26 cellular contexts compared by ENCODE assay signal in genomic region chr10:15387021-15387420, GRCh38. TPM values are rescaled to one million over a fixed set of nuclear protein-coding genes. Genes with fewer than 3 reads are reported as not detected.
DNase-seq lines count a peak whose midpoint lies in the region; ATAC-seq, FAIRE-seq and TF ChIP-seq lines count a peak whose summit lies in the region.
"Had no signal": no experiment of that assay in that cellular context is flagged by ENCODE, and none has a peak within 500 bp of the region (broad histone marks: within the 10 kb centered on the region; RNA-seq: fewer than 3 reads in every experiment).

No MANE protein-coding gene starts in this region.

- POLR2A ChIA-PET in H1 (lab: Charles Lee; ENCODE audit: partially characterized antibody), result no interaction called here
- POLR2A ChIA-PET in activated CD4-positive, alpha-beta memory T cell treated with anti-CD3 and anti-CD28 coated beads, Interleukin-2, amount 10 ng/mL, durations not matched to agents 7 days and 5 days (lab: Charles Lee), result no interaction called here

- H3K23ac ChIP-seq in H1 (ENCODE audit: insufficient read length), result no peak overlapping the region

- no peak for TF ChIP-seq EP300 in H1 (IDR thresholded peaks at IDR 0.05; ENCODE audit: borderline replicate concordance in 1 of 2, low read depth in 2 of 2, low read length in 2 of 2)

- no peak overlapping the region for H2BK12ac ChIP-seq in H1 (ENCODE audit: low read depth, low read length)

- H3K4me2 ChIP-seq in H1 (ENCODE audit: insufficient read depth in 1 of 2, low read depth in 2 of 2, low read length in 2 of 2), result no peak overlapping the region

- no peak for FAIRE-seq in H1 (lab: Jason Lieb, UNC)
- no peak for FAIRE-seq in HTR-8/SVneo (lab: Jason Lieb, UNC)
- FAIRE-seq: GM12891, keratinocyte had no signal

- no peak overlapping the region for H3K9ac ChIP-seq in H1 (replicated peaks in 1 of 4; ENCODE audit: extremely low read depth in 1 of 4, low read depth in 3 of 4, low read length in 3 of 4)

- H3K9me3 Mint-ChIP-seq in activated CD4-positive, alpha-beta memory T cell treated with anti-CD3 and anti-CD28 coated beads, Interleukin-2, amount 10 ng/mL, durations not matched to agents 7 days and 5 days, result no peaks in the 10 kb centered on the region
- H3K9me3 Mint-ChIP-seq: activated T-helper 1 cell treated with anti-CD3 and anti-CD28 coated beads, Interleukin-12 subunit alpha, Interleukin-12 subunit beta, Interleukin-2, Interleukin-4 antibody, amounts not matched to agents 30 ng/mL and 10 ng/mL and 1 ng/mL, durations not matched to agents 14 hours and 24 hours and 36 hours had no signal

- H3K4me3 Mint-ChIP-seq in activated CD4-positive, alpha-beta memory T cell treated with anti-CD3 and anti-CD28 coated beads, Interleukin-2, amount 10 ng/mL, durations not matched to agents 7 days and 5 days, result no peak overlapping the region
- H3K4me3 Mint-ChIP-seq: activated T-helper 1 cell treated with anti-CD3 and anti-CD28 coated beads, Interleukin-12 subunit alpha, Interleukin-12 subunit beta, Interleukin-2, Interleukin-4 antibody, amounts not matched to agents 30 ng/mL and 10 ng/mL and 1 ng/mL, durations not matched to agents 14 hours and 24 hours and 36 hours; stimulated activated memory B cell treated with anti-CD40 and anti-IgM and Interleukin-4, amounts not matched to agents 10 μg/mL and 1 μg/mL and 100 μg/mL, for 72 hours had no signal

- H4K91ac ChIP-seq in H1 (replicated peaks; ENCODE audit: insufficient read length, low read length), result no peak overlapping the region

- H3K4me1 ChIP-seq in H1 (replicated peaks in 1 of 4; ENCODE audit: control insufficient read depth in 3 of 4, insufficient read depth in 4 of 4, low read length in 3 of 4), result 0 out of 7 replicates have a peak, but pooled peaks cover 0 to 2% (median 0%) of the 10 kb centered on the region in 4 experiments
- H3K4me1 ChIP-seq: lower lobe of right lung had no signal

- peaks cover 14% of the 10 kb centered on the region for H3K27me3 Mint-ChIP-seq in activated CD4-positive, alpha-beta memory T cell treated with anti-CD3 and anti-CD28 coated beads, Interleukin-2, amount 10 ng/mL, durations not matched to agents 7 days and 5 days

- H4K20me1 ChIP-seq in H1 (replicated peaks in 1 of 2; ENCODE audit: control insufficient read depth in 1 of 2, insufficient read depth in 2 of 2, low read length in 2 of 2), result no peaks in the 10 kb centered on the region

- no peak overlapping the region for H2BK20ac ChIP-seq in H1 (ENCODE audit: low read length)

- 83% methylated on average over 5 of the region's 5 CpGs; no CpG with 5 or more reads in 1 of the 2 experiments for WGBS in H1 (ENCODE audit: extremely low coverage in 1 of 2, insufficient coverage in 1 of 2, insufficient read length in 1 of 2, insufficient replicate concordance in 2 of 2, low coverage in 1 of 2, low lambda C conversion rate in 2 of 2, missing lambda C conversion rate in 1 of 2), 2 experiments

- H3K4ac ChIP-seq in H1 (replicated peaks; ENCODE audit: insufficient read length, low read depth, low read length), result peak overlapping the region; percentile 3

- ATAC-seq in HG03442 (IDR thresholded peaks at IDR 0.05; ENCODE audit: unreplicated experiment), result no peak
- ATAC-seq: lower lobe of right lung; sciatic nerve; stimulated activated memory B cell treated with anti-CD40 and anti-IgM and Interleukin-4, amounts not matched to agents 10 μg/mL and 1 μg/mL and 100 μg/mL, for 72 hours had no signal

- no peaks in the 10 kb centered on the region for H3K23me2 ChIP-seq in H1 (ENCODE audit: low read depth, low read length)

- TF ChIP-seq CTCF in H1 (IDR thresholded peaks at IDR 0.05; ENCODE audit: control extremely low read depth in 1 of 3, insufficient read depth in 1 of 3, low read depth in 1 of 3, low read length in 3 of 3), result no peak

- TF ChIP-seq RAD21 in H1 (IDR thresholded peaks at IDR 0.05 in 1 of 2, conservative IDR thresholded peaks at IDR 0.05 in 1 of 2; ENCODE audit: low read depth in 2 of 2, low read length in 2 of 2), result no peak

- H3K4me3 ChIP-seq in H1 (ENCODE audit: extremely low read depth in 1 of 4, insufficient read depth in 2 of 4, low read depth in 3 of 4, low read length in 4 of 4), result no peak overlapping the region
- H3K4me3 ChIP-seq: lower lobe of right lung had no signal

- H3K79me2 ChIP-seq in H1 (ENCODE audit: control insufficient read depth in 1 of 2, insufficient read depth in 2 of 2, low read length in 2 of 2), result no peaks in the 10 kb centered on the region

- H3K4me1 Mint-ChIP-seq in activated CD4-positive, alpha-beta memory T cell treated with anti-CD3 and anti-CD28 coated beads, Interleukin-2, amount 10 ng/mL, durations not matched to agents 7 days and 5 days, result no peaks in the 10 kb centered on the region
- H3K4me1 Mint-ChIP-seq: stimulated activated memory B cell treated with anti-CD40 and anti-IgM and Interleukin-4, amounts not matched to agents 10 μg/mL and 1 μg/mL and 100 μg/mL, for 72 hours had no signal

- CTCF ChIA-PET in H1 (lab: Charles Lee; ENCODE audit: partially characterized antibody), result interaction anchor here (0.6 to 0.9 kb wide), 2 partner anchors 217 to 240 kb away, joined by 3 to 4 read pairs; no protein-coding TSS in a partner anchor
- CTCF ChIA-PET in activated CD4-positive, alpha-beta memory T cell treated with anti-CD3 and anti-CD28 coated beads, Interleukin-2, amount 10 ng/mL, durations not matched to agents 7 days and 5 days (lab: Charles Lee), result interaction anchor here (0.7 kb wide), 1 partner anchor 45 kb away, joined by 3 read pairs; no protein-coding TSS in a partner anchor

- H3K36me3 Mint-ChIP-seq in activated CD4-positive, alpha-beta memory T cell treated with anti-CD3 and anti-CD28 coated beads, Interleukin-2, amount 10 ng/mL, durations not matched to agents 7 days and 5 days (ENCODE audit: low read depth), result no peaks in the 10 kb centered on the region
- H3K36me3 Mint-ChIP-seq: stimulated activated memory B cell treated with anti-CD40 and anti-IgM and Interleukin-4, amounts not matched to agents 10 μg/mL and 1 μg/mL and 100 μg/mL, for 72 hours had no signal

- DNase-seq in DMS 273 treated with DMSO at 0.1 percent for 48 hours (lab: John Stamatoyannopoulos, UW), result peak; percentile 89
- peak; percentile 80 to 90 for DNase-seq in NCI-H524 (lab: John Stamatoyannopoulos, UW)
- DNase-seq in H1 (ENCODE audit: low read depth in 1 of 2, low spot score in 2 of 2), result no peak
- DNase-seq in retina, result peak; percentile 60
- no peak for DNase-seq in HTR-8/SVneo (ENCODE audit: insufficient read length, low spot score)
- no peak for DNase-seq in NCI-H526 treated with DMSO at 0.1 percent for 48 hours (lab: John Stamatoyannopoulos, UW)
- no peak for DNase-seq in activated CD4-positive, alpha-beta memory T cell treated with anti-CD3 and anti-CD28 coated beads, Interleukin-2, amount 10 ng/mL, durations not matched to agents 7 days and 5 days
- DNase-seq: activated CD4-positive, alpha-beta T cell treated with anti-CD3 and anti-CD28 coated beads, Interleukin-2, amount 50 U/mL, for 1 hour; activated naive CD4-positive, alpha-beta T cell treated with anti-CD3 and anti-CD28 coated beads, Interleukin-2, amount 50 U/mL, for 16 hours; amniotic stem cell; effector CD8-positive, alpha-beta T cell; EL; GOT3; lower lobe of right lung; NCI-H2029 treated with DMSO at 0.1 percent for 48 hours; NCI-H345; SHP77; stimulated activated CD4-positive, alpha-beta T cell treated with anti-CD3 and anti-CD28 coated beads, Interleukin-4, amount 100 ng/mL, for 4 hours; SW 1271; T-helper 9 cell had no signal

- peak overlapping the region; percentile 48; the same call in 1 of the 2 replicates for H2AFZ ChIP-seq in H1 (ENCODE audit: low read length)

- H3K18ac ChIP-seq in H1 (ENCODE audit: extremely low read depth, low read length), result no peak overlapping the region

- H2AK5ac ChIP-seq in H1 (ENCODE audit: low read depth, low read length), result no peak overlapping the region

- H2BK15ac ChIP-seq in H1 (ENCODE audit: low read length), result no peak overlapping the region

- no peak overlapping the region for H2BK120ac ChIP-seq in H1 (replicated peaks; ENCODE audit: low read depth, low read length)

- H3K27me3 ChIP-seq in H1 (replicated peaks in 1 of 4; ENCODE audit: control insufficient read depth in 3 of 4, extremely low read depth in 1 of 4, insufficient read depth in 3 of 4, low read length in 3 of 4), result no peaks in the 10 kb centered on the region

- no peak for TF ChIP-seq POLR2A in H1 (IDR thresholded peaks at IDR 0.05; ENCODE audit: control extremely low read depth in 1 of 2, low read depth in 2 of 2, low read length in 2 of 2)

- H4K8ac ChIP-seq in H1 (ENCODE audit: extremely low read depth, insufficient read depth, low read length), result no peak overlapping the region

- no peaks in the 10 kb centered on the region; the same call in 1 of the 2 replicates for H3K79me1 ChIP-seq in H1 (ENCODE audit: low read depth, low read length)

- H3K56ac ChIP-seq in H1 (replicated peaks; ENCODE audit: insufficient read length, low read depth, low read length), result no peak overlapping the region

- H3K14ac ChIP-seq in H1 (ENCODE audit: insufficient read length), result peak overlapping the region; percentile 40

- no peaks in the 10 kb centered on the region for H3K9me3 ChIP-seq in H1 (ENCODE audit: insufficient read depth in 2 of 2, low read depth in 1 of 2, low read length in 1 of 2)
- H3K9me3 ChIP-seq: lower lobe of right lung had no signal

- H3K27ac ChIP-seq in H1 (ENCODE audit: low read depth, low read length), result no peak overlapping the region

- no peak overlapping the region for H3K27ac Mint-ChIP-seq in activated CD4-positive, alpha-beta memory T cell treated with anti-CD3 and anti-CD28 coated beads, Interleukin-2, amount 10 ng/mL, durations not matched to agents 7 days and 5 days
- H3K27ac Mint-ChIP-seq: activated T-helper 1 cell treated with anti-CD3 and anti-CD28 coated beads, Interleukin-12 subunit alpha, Interleukin-12 subunit beta, Interleukin-2, Interleukin-4 antibody, amounts not matched to agents 30 ng/mL and 10 ng/mL and 1 ng/mL, durations not matched to agents 14 hours and 24 hours and 36 hours; stimulated activated memory B cell treated with anti-CD40 and anti-IgM and Interleukin-4, amounts not matched to agents 10 μg/mL and 1 μg/mL and 100 μg/mL, for 72 hours had no signal

- no peak overlapping the region for H4K5ac ChIP-seq in H1 (ENCODE audit: insufficient read length, low read depth, low read length)

- no peaks in the 10 kb centered on the region; a peak in 1 of 8 replicates for H3K36me3 ChIP-seq in H1 (ENCODE audit: control insufficient read depth in 2 of 4, insufficient read depth in 4 of 4, low read length in 3 of 4)
- H3K36me3 ChIP-seq: lower lobe of right lung had no signal

- H2BK5ac ChIP-seq in H1 (ENCODE audit: low read depth, low read length), result no peak overlapping the region

RNA-seq across cellular contexts. Expression of gene FAM171A1, which starts 15.9 kb away (rescaled TPM):
- total RNA-seq in H1 (2021; fragmentation: NEBNext Ultra II Directional; extraction: Animal tissue kit (Norgen Biotek cat#: 25700)), result 40.3 and 42.1 TPM in 2 replicates
- polyA plus RNA-seq in H1 (2011; rRNA removed), result 26.6 and 28.0 TPM in 2 replicates
- 25.2 TPM for polyA plus RNA-seq in H1 (2011; cell fraction: cytosol; rRNA removed)
- 26.1 TPM for polyA plus RNA-seq in H1 (2011; cell fraction: nucleus; rRNA removed)
- polyA plus RNA-seq in H1 (2012, experiment 1 of 2), result 28.1 to 33.1 TPM (median 32.9 TPM) in 4 replicates
- 16.3 TPM for polyA plus RNA-seq in H1 (2012, experiment 2 of 2)
- polyA plus RNA-seq in H1 (2013, experiment 1 of 2), result 35.1 TPM
- 38.9 TPM for polyA plus RNA-seq in H1 (2013, experiment 2 of 2)
- polyA minus RNA-seq in H1 (2011; rRNA and poly(A)+ RNA removed), result 18.9 and 23.3 TPM in 2 replicates
- polyA minus RNA-seq in H1 (2011; cell fraction: cytosol; rRNA and poly(A)+ RNA removed), result 15.6 TPM
- 12.9 TPM for polyA minus RNA-seq in H1 (2011; cell fraction: nucleus; rRNA and poly(A)+ RNA removed)
- 1 to 10 TPM; 6.0 to 6.8 TPM for total RNA-seq in activated CD4-positive, alpha-beta memory T cell treated with anti-CD3 and anti-CD28 coated beads, Interleukin-2, amount 10 ng/mL, durations not matched to agents 7 days and 5 days

Comparison
In these comparisons a context has a peak if more than half of its experiments do, and no peak if none do; other contexts are left out.
1. DNase-seq: peak in DMS 273 treated with DMSO at 0.1 percent for 48 hours (single experiment), NCI-H524 (2 of 2) and retina (single experiment); none in H1 (0 of 2), HTR-8/SVneo (single experiment), NCI-H526 treated with DMSO at 0.1 percent for 48 hours (single experiment) and activated CD4-positive, alpha-beta memory T cell treated with anti-CD3 and anti-CD28 coated beads, Interleukin-2, amount 10 ng/mL, durations not matched to agents 7 days and 5 days (single experiment).